ENCODE assay signal across 1 cellular context in the genomic region with DNA sequence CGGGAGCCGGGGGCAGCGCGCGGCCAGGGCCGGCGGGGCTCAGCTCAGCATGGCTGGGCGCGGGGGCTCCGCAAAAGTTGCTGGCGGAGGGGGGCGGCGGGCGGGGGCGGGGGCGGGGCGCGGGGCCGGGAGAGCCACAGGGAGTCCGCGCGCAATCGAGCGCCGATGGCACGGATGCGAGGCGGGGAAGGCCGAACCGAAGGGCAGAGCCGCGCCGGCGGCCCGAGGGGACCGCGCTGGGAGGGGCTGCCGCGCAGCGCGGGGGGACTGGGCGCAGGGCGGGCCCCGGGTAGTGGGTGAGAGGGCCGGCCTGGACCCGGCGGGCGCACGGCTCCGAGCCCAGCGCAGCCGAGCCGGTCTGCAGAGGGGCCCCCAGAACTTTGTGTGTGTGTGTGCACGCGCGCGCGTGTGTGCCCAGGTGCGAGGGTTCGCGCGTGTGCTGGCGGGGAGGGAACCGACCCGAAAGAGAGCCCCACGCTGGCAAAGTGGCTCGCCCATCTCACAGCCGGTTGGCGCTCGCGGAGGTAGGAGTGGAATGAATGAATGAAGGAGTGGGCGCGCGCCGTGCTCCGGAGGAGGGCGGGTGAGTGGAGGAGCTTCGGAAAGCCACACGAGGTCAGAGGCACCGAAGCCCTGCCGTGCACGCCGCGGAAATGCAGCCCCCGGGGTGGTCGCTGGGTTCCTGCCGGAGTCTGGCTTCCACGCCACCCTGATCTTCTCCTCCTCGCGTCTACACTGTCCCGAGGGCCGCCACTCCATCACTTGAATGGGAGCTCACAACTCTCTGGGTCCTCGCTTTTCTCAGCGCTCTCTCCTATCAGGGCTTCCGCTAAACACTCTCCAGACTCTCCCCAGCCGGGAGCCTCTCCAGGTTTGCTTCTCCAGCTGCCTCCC.
TF ChIP-seq lines count a peak whose summit lies in the region.

A gene (minus strand): TSS at position 51 of the 894 bp plus-strand sequence. CDS start 375 bp downstream, outside the sequence.

TF ChIP-seq in HepG2, 621 proteins besides CTCF, POLR2A, EP300 and RAD21 (continued from another document and continues in another):
- TF ChIP-seq, protein P1, sequence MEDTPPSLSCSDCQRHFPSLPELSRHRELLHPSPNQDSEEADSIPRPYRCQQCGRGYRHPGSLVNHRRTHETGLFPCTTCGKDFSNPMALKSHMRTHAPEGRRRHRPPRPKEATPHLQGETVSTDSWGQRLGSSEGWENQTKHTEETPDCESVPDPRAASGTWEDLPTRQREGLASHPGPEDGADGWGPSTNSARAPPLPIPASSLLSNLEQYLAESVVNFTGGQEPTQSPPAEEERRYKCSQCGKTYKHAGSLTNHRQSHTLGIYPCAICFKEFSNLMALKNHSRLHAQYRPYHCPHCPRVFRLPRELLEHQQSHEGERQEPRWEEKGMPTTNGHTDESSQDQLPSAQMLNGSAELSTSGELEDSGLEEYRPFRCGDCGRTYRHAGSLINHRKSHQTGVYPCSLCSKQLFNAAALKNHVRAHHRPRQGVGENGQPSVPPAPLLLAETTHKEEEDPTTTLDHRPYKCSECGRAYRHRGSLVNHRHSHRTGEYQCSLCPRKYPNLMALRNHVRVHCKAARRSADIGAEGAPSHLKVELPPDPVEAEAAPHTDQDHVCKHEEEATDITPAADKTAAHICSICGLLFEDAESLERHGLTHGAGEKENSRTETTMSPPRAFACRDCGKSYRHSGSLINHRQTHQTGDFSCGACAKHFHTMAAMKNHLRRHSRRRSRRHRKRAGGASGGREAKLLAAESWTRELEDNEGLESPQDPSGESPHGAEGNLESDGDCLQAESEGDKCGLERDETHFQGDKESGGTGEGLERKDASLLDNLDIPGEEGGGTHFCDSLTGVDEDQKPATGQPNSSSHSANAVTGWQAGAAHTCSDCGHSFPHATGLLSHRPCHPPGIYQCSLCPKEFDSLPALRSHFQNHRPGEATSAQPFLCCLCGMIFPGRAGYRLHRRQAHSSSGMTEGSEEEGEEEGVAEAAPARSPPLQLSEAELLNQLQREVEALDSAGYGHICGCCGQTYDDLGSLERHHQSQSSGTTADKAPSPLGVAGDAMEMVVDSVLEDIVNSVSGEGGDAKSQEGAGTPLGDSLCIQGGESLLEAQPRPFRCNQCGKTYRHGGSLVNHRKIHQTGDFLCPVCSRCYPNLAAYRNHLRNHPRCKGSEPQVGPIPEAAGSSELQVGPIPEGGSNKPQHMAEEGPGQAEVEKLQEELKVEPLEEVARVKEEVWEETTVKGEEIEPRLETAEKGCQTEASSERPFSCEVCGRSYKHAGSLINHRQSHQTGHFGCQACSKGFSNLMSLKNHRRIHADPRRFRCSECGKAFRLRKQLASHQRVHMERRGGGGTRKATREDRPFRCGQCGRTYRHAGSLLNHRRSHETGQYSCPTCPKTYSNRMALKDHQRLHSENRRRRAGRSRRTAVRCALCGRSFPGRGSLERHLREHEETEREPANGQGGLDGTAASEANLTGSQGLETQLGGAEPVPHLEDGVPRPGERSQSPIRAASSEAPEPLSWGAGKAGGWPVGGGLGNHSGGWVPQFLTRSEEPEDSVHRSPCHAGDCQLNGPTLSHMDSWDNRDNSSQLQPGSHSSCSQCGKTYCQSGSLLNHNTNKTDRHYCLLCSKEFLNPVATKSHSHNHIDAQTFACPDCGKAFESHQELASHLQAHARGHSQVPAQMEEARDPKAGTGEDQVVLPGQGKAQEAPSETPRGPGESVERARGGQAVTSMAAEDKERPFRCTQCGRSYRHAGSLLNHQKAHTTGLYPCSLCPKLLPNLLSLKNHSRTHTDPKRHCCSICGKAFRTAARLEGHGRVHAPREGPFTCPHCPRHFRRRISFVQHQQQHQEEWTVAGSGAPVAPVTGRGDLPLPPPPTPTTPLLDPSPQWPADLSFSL (CRISPR knock-in tag; IDR thresholded peaks at IDR 0.05), result no peak
- peak; percentile 37; the same call in 1 of the 2 replicates for TF ChIP-seq ZNF431 (CRISPR knock-in tag; IDR thresholded peaks at IDR 0.05; ENCODE audit: borderline replicate concordance, low read depth)
- TF ChIP-seq SNRNP70 (IDR thresholded peaks at IDR 0.05; ENCODE audit: low read depth, low read length), result no peak
- TF ChIP-seq, protein P2, sequence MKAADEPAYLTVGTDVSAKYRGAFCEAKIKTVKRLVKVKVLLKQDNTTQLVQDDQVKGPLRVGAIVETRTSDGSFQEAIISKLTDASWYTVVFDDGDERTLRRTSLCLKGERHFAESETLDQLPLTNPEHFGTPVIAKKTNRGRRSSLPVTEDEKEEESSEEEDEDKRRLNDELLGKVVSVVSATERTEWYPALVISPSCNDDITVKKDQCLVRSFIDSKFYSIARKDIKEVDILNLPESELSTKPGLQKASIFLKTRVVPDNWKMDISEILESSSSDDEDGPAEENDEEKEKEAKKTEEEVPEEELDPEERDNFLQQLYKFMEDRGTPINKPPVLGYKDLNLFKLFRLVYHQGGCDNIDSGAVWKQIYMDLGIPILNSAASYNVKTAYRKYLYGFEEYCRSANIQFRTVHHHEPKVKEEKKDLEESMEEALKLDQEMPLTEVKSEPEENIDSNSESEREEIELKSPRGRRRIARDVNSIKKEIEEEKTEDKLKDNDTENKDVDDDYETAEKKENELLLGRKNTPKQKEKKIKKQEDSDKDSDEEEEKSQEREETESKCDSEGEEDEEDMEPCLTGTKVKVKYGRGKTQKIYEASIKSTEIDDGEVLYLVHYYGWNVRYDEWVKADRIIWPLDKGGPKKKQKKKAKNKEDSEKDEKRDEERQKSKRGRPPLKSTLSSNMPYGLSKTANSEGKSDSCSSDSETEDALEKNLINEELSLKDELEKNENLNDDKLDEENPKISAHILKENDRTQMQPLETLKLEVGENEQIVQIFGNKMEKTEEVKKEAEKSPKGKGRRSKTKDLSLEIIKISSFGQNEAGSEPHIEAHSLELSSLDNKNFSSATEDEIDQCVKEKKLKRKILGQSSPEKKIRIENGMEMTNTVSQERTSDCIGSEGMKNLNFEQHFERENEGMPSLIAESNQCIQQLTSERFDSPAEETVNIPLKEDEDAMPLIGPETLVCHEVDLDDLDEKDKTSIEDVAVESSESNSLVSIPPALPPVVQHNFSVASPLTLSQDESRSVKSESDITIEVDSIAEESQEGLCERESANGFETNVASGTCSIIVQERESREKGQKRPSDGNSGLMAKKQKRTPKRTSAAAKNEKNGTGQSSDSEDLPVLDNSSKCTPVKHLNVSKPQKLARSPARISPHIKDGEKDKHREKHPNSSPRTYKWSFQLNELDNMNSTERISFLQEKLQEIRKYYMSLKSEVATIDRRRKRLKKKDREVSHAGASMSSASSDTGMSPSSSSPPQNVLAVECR (CRISPR knock-in tag; IDR thresholded peaks at IDR 0.05; ENCODE audit: borderline replicate concordance), result peak; percentile 76; the same call in 1 of the 2 replicates
- no peak for TF ChIP-seq PAF1 (CRISPR knock-in tag; IDR thresholded peaks at IDR 0.05)
- TF ChIP-seq, protein P3, sequence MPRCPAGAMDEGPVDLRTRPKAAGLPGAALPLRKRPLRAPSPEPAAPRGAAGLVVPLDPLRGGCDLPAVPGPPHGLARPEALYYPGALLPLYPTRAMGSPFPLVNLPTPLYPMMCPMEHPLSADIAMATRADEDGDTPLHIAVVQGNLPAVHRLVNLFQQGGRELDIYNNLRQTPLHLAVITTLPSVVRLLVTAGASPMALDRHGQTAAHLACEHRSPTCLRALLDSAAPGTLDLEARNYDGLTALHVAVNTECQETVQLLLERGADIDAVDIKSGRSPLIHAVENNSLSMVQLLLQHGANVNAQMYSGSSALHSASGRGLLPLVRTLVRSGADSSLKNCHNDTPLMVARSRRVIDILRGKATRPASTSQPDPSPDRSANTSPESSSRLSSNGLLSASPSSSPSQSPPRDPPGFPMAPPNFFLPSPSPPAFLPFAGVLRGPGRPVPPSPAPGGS (CRISPR knock-in tag; IDR thresholded peaks at IDR 0.05), result peak; percentile 71
- TF ChIP-seq ZNF501 (CRISPR knock-in tag; IDR thresholded peaks at IDR 0.05), result peak; percentile 54; the same call in 1 of the 2 replicates
- TF ChIP-seq, protein P4, sequence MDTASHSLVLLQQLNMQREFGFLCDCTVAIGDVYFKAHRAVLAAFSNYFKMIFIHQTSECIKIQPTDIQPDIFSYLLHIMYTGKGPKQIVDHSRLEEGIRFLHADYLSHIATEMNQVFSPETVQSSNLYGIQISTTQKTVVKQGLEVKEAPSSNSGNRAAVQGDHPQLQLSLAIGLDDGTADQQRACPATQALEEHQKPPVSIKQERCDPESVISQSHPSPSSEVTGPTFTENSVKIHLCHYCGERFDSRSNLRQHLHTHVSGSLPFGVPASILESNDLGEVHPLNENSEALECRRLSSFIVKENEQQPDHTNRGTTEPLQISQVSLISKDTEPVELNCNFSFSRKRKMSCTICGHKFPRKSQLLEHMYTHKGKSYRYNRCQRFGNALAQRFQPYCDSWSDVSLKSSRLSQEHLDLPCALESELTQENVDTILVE (CRISPR knock-in tag; IDR thresholded peaks at IDR 0.05), result no peak
- TF ChIP-seq ZNF605 (CRISPR knock-in tag; IDR thresholded peaks at IDR 0.05), result 0 out of 2 replicates have a peak, but pooled peaks have one; percentile 57
- TF ChIP-seq ZNF496 (CRISPR knock-in tag; IDR thresholded peaks at IDR 0.05; ENCODE audit: insufficient replicate concordance), result no peak
- TF ChIP-seq KAT7 (CRISPR knock-in tag; IDR thresholded peaks at IDR 0.05; ENCODE audit: borderline replicate concordance), result 0 out of 2 replicates have a peak, but pooled peaks have one; percentile 31
- TF ChIP-seq ZNF674 (CRISPR knock-in tag; IDR thresholded peaks at IDR 0.05; ENCODE audit: low read depth), result no peak
- 0 out of 2 replicates have a peak, but pooled peaks have one; percentile 18 for TF ChIP-seq ZNF451 (CRISPR knock-in tag; IDR thresholded peaks at IDR 0.05)
- no peak for TF ChIP-seq NCOA5 (CRISPR knock-in tag; IDR thresholded peaks at IDR 0.05)
- TF ChIP-seq CENPT (CRISPR knock-in tag; IDR thresholded peaks at IDR 0.05; ENCODE audit: low read depth), result no peak
- TF ChIP-seq CBX2 (IDR thresholded peaks at IDR 0.05; ENCODE audit: low read depth, low read length), result no peak
- TF ChIP-seq CBX2 (CRISPR knock-in tag; IDR thresholded peaks at IDR 0.05; ENCODE audit: low read depth), result no peak
- TF ChIP-seq ZNF292 (CRISPR knock-in tag; IDR thresholded peaks at IDR 0.05; ENCODE audit: borderline replicate concordance, low read depth), result peak; percentile 38; the same call in 1 of the 2 replicates
- no peak for TF ChIP-seq ZNF549 (CRISPR knock-in tag; IDR thresholded peaks at IDR 0.05)
- TF ChIP-seq, protein P5, sequence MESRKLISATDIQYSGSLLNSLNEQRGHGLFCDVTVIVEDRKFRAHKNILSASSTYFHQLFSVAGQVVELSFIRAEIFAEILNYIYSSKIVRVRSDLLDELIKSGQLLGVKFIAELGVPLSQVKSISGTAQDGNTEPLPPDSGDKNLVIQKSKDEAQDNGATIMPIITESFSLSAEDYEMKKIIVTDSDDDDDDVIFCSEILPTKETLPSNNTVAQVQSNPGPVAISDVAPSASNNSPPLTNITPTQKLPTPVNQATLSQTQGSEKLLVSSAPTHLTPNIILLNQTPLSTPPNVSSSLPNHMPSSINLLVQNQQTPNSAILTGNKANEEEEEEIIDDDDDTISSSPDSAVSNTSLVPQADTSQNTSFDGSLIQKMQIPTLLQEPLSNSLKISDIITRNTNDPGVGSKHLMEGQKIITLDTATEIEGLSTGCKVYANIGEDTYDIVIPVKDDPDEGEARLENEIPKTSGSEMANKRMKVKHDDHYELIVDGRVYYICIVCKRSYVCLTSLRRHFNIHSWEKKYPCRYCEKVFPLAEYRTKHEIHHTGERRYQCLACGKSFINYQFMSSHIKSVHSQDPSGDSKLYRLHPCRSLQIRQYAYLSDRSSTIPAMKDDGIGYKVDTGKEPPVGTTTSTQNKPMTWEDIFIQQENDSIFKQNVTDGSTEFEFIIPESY (CRISPR knock-in tag; IDR thresholded peaks at IDR 0.05), result 0 out of 2 replicates have a peak, but pooled peaks have one; percentile 47
- TF ChIP-seq XRCC5 (optimal IDR thresholded peaks at IDR 0.05; ENCODE audit: low read length), result peak; percentile 83
- TF ChIP-seq ZNF891 (CRISPR knock-in tag; IDR thresholded peaks at IDR 0.05), result peak; percentile 21; the same call in 1 of the 2 replicates
- TF ChIP-seq NFIC (IDR thresholded peaks at IDR 0.05; ENCODE audit: low read length), result no peak
- TF ChIP-seq KLF6 (CRISPR knock-in tag; IDR thresholded peaks at IDR 0.05), result no peak
- TF ChIP-seq, protein P6, sequence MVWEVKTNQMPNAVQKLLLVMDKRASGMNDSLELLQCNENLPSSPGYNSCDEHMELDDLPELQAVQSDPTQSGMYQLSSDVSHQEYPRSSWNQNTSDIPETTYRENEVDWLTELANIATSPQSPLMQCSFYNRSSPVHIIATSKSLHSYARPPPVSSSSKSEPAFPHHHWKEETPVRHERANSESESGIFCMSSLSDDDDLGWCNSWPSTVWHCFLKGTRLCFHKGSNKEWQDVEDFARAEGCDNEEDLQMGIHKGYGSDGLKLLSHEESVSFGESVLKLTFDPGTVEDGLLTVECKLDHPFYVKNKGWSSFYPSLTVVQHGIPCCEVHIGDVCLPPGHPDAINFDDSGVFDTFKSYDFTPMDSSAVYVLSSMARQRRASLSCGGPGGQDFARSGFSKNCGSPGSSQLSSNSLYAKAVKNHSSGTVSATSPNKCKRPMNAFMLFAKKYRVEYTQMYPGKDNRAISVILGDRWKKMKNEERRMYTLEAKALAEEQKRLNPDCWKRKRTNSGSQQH (CRISPR knock-in tag; IDR thresholded peaks at IDR 0.05; ENCODE audit: low read depth), result peak; percentile 88; the same call in 1 of the 2 replicates
- no peak for TF ChIP-seq SOX5 (CRISPR knock-in tag; IDR thresholded peaks at IDR 0.05; ENCODE audit: borderline replicate concordance)
- TF ChIP-seq ZC3H13 (CRISPR knock-in tag; IDR thresholded peaks at IDR 0.05), result no peak
- TF ChIP-seq, protein P7, sequence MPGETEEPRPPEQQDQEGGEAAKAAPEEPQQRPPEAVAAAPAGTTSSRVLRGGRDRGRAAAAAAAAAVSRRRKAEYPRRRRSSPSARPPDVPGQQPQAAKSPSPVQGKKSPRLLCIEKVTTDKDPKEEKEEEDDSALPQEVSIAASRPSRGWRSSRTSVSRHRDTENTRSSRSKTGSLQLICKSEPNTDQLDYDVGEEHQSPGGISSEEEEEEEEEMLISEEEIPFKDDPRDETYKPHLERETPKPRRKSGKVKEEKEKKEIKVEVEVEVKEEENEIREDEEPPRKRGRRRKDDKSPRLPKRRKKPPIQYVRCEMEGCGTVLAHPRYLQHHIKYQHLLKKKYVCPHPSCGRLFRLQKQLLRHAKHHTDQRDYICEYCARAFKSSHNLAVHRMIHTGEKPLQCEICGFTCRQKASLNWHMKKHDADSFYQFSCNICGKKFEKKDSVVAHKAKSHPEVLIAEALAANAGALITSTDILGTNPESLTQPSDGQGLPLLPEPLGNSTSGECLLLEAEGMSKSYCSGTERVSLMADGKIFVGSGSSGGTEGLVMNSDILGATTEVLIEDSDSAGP (CRISPR knock-in tag; IDR thresholded peaks at IDR 0.05; ENCODE audit: borderline replicate concordance), result peak; percentile 57; the same call in 1 of the 2 replicates
- peak; percentile 26; the same call in 1 of the 2 replicates for TF ChIP-seq GFI1 (CRISPR knock-in tag; IDR thresholded peaks at IDR 0.05; ENCODE audit: borderline replicate concordance)
- TF ChIP-seq ZBTB20 (CRISPR knock-in tag; IDR thresholded peaks at IDR 0.05; ENCODE audit: borderline replicate concordance, low read depth), result no peak
